Comparison of ENCODE assay signal across 25 cellular contexts in genomic region chr2:98571796-98572195, GRCh38.
"Had no signal": no experiment of that assay in that cellular context is flagged by ENCODE, and none has a peak within 500 bp of the region (broad histone marks: within the 10 kb centered on the region; RNA-seq: fewer than 3 reads in every experiment).

No MANE protein-coding gene starts in this region.

- DNase-seq: IMR-90, Karpas-422, KG1, MG63, NCI-H1092, NCI-H1105 treated with DMSO at 0.1 percent for 48 hours, NCI-H1417 treated with DMSO at 0.1 percent for 48 hours, NCI-H146, NCI-H1694 treated with DMSO at 0.1 percent for 48 hours, NCI-H1930, NCI-H2081, NCI-H2107, NCI-H2227 treated with DMSO at 0.1 percent for 48 hours, NCI-H446, NCI-H510A, NCI-H524 treated with DMSO at 0.1 percent for 48 hours, NCI-H69, NCI-H774, PC-3, SHP77 treated with DMSO at 0.1 percent for 48 hours, SJCRH30 had no signal

- ATAC-seq: HepG2, Panc1, PC-3, Right ventricle myocardium inferior, SK-N-SH treated with all-trans-retinoic acid at 6 μM for 48 hours had no signal
